Comparison of ENCODE assay signal across 17 cellular contexts in genomic region chr9:109097156-109097555, GRCh38. TPM values are rescaled to one million over a fixed set of nuclear protein-coding genes. Genes with fewer than 3 reads are reported as not detected.
DNase-seq lines count a peak whose midpoint lies in the region; ATAC-seq, FAIRE-seq and TF ChIP-seq lines count a peak whose summit lies in the region.
"Had no signal": no experiment of that assay in that cellular context is flagged by ENCODE, and none has a peak within 500 bp of the region (broad histone marks: within the 10 kb centered on the region; RNA-seq: fewer than 3 reads in every experiment).

No MANE protein-coding gene starts in this region.

- peak; percentile 13 for ATAC-seq in CD4-positive, alpha-beta T cell (ENCODE audit: poor library complexity)
- ATAC-seq in GM23338 (no peak), psoas muscle (no peak), HG03108 (IDR thresholded peaks at IDR 0.05; ENCODE audit: unreplicated experiment) (no peak), PC-3 (no peak)

- peaks cover 94% of the 10 kb centered on the region for H3K4me1 Mint-ChIP-seq in CD4-positive, alpha-beta T cell (ENCODE audit: low read depth)
- H3K4me1 Mint-ChIP-seq in GM23338 (peaks cover 40% of the 10 kb centered on the region), astrocyte (ENCODE audit: low read depth, unreplicated experiment) (peaks cover 38% of the 10 kb centered on the region)

- peak overlapping the region; percentile 69 for H3K27ac Mint-ChIP-seq in CD4-positive, alpha-beta T cell
- peak overlapping the region; percentile 68 for H3K27ac Mint-ChIP-seq in GM23338
- peak overlapping the region; percentile 93 for H3K27ac Mint-ChIP-seq in astrocyte (ENCODE audit: unreplicated experiment)

- H3K9ac ChIP-seq in astrocyte (ENCODE audit: low read length) = no peak overlapping the region
- no peak overlapping the region for H3K9ac ChIP-seq in PC-3 (ENCODE audit: low read length)

- BruUV-seq in OCI-LY7 (replicated peaks; lab: Mats Ljungman, UMichigan) (no TSS peak), PC-3 (replicated peaks; lab: Mats Ljungman, UMichigan) (no TSS peak)

- H3F3A ChIP-seq in GM23338 (replicated peaks; ENCODE audit: low read depth) (no peaks in the 10 kb centered on the region), PC-3 (ENCODE audit: low read length, unreplicated experiment) (peaks cover 6% of the 10 kb centered on the region)

- H3K36me3 Mint-ChIP-seq in CD4-positive, alpha-beta T cell (ENCODE audit: low read depth) = peaks cover 52% of the 10 kb centered on the region
- peaks cover 11% of the 10 kb centered on the region for H3K36me3 Mint-ChIP-seq in GM23338 (ENCODE audit: low read depth)
- peaks cover 4% of the 10 kb centered on the region for H3K36me3 Mint-ChIP-seq in astrocyte (ENCODE audit: low read depth, unreplicated experiment)

- H3K9me3 Mint-ChIP-seq in CD4-positive, alpha-beta T cell = no peaks in the 10 kb centered on the region
- no peaks in the 10 kb centered on the region for H3K9me3 Mint-ChIP-seq in GM23338
- no peaks in the 10 kb centered on the region for H3K9me3 Mint-ChIP-seq in astrocyte (ENCODE audit: unreplicated experiment)

- H3K9me3 ChIP-seq in CD4-positive, alpha-beta T cell (ENCODE audit: control insufficient read depth, low read length) = no peaks in the 10 kb centered on the region
- no peaks in the 10 kb centered on the region for H3K9me3 ChIP-seq in astrocyte (ENCODE audit: insufficient read depth, low read depth, low read length)
- no peaks in the 10 kb centered on the region for H3K9me3 ChIP-seq in psoas muscle
- no peaks in the 10 kb centered on the region for H3K9me3 ChIP-seq in OCI-LY7 (ENCODE audit: low read length)
- H3K9me3 ChIP-seq in PC-3 (ENCODE audit: low read length) = no peaks in the 10 kb centered on the region
- H3K9me3 ChIP-seq: Peyer's patch had no signal

- H3K27me3 Mint-ChIP-seq in CD4-positive, alpha-beta T cell = no peaks in the 10 kb centered on the region
- H3K27me3 Mint-ChIP-seq in GM23338 (ENCODE audit: insufficient read depth, low read depth, poor library complexity) (peaks cover 2% of the 10 kb centered on the region), astrocyte (ENCODE audit: low read depth, unreplicated experiment) (no peaks in the 10 kb centered on the region)

- H3K4me2 ChIP-seq in GM23338 (peak overlapping the region; percentile 22), astrocyte (ENCODE audit: low read length) (no peak overlapping the region), OCI-LY7 (ENCODE audit: low read length) (no peak overlapping the region), PC-3 (ENCODE audit: low read length) (no peak overlapping the region)

- CTCF ChIA-PET in CD4-positive, alpha-beta T cell (lab: Charles Lee) = no interaction called here
- CTCF ChIA-PET in OCI-LY7 (lab: Charles Lee; ENCODE audit: unreplicated experiment) (no interaction called here), PC-3 (lab: Charles Lee) (interaction anchor here (0.6 kb wide), 1 partner anchor 221 kb away, joined by 7 read pairs; no protein-coding TSS in a partner anchor)

- no peak for TF ChIP-seq CTCF in CD4-positive, alpha-beta T cell (IDR thresholded peaks at IDR 0.05)
- TF ChIP-seq CTCF in GM23338 (conservative IDR thresholded peaks at IDR 0.05; ENCODE audit: low read depth in 2 of 2) (no peak), astrocyte (IDR thresholded peaks at IDR 0.05; ENCODE audit: insufficient read depth, low read depth, low read length) (no peak), psoas muscle (IDR thresholded peaks at IDR 0.05) (no peak), OCI-LY7 (conservative IDR thresholded peaks at IDR 0.05; ENCODE audit: low read length) (no peak), PC-3 (conservative IDR thresholded peaks at IDR 0.05; ENCODE audit: low read depth, low read length) (no peak)

- H4K20me1 ChIP-seq in GM23338 (replicated peaks; ENCODE audit: insufficient read depth) = peaks cover 54% of the 10 kb centered on the region
- peaks cover 92% of the 10 kb centered on the region for H4K20me1 ChIP-seq in astrocyte (ENCODE audit: insufficient read depth, low read length)
- peaks cover 32% of the 10 kb centered on the region for H4K20me1 ChIP-seq in OCI-LY7 (ENCODE audit: insufficient read depth, low read length)
- H4K20me1 ChIP-seq in PC-3 (ENCODE audit: low read length) = peaks cover 7% of the 10 kb centered on the region; the same call in 1 of the 2 replicates

- WGBS in psoas muscle, 3 donors = 87 to 92% (median 91%) methylated on average over 4 of the region's 4 CpGs

- DNase-seq in CD4-positive, alpha-beta T cell = no peak
- DNase-seq in GM23338 (ENCODE audit: low spot score) = no peak
- DNase-seq in astrocyte (ENCODE audit: low read depth) = no peak
- no peak for DNase-seq in psoas muscle
- DNase-seq in AG08396 (ENCODE audit: low spot score) = no peak
- no peak for DNase-seq in OCI-LY7 (ENCODE audit: low spot score)
- DNase-seq in PC-3 = no peak
- DNase-seq: activated CD4-positive, CD25-positive, alpha-beta regulatory T cell treated with anti-CD3 and anti-CD28 coated beads, Interleukin-2, amount 50 U/mL, for 72 hours; activated gamma-delta T cell treated with Interleukin-2 at 50 U/mL for 16 hours; GF-D8; GM23248; Karpas-422; kidney; NCI-H1436 treated with DMSO at 0.1 percent for 48 hours; NCI-H524; Peyer's patch had no signal

- H3K9me2 ChIP-seq in GM23338 (ENCODE audit: insufficient read depth) (no peaks in the 10 kb centered on the region), OCI-LY7 (ENCODE audit: insufficient read depth, low read length) (no peaks in the 10 kb centered on the region), PC-3 (replicated peaks; ENCODE audit: low read length) (no peaks in the 10 kb centered on the region)

- H3K4me3 Mint-ChIP-seq in CD4-positive, alpha-beta T cell = peak overlapping the region; percentile 34
- H3K4me3 Mint-ChIP-seq in GM23338 (no peak overlapping the region), astrocyte (ENCODE audit: unreplicated experiment) (no peak overlapping the region)

- no peak for FAIRE-seq in astrocyte (lab: Jason Lieb, UNC)
- FAIRE-seq: kidney had no signal

- H2AFZ ChIP-seq in GM23338 = no peak overlapping the region
- H2AFZ ChIP-seq in astrocyte (ENCODE audit: low read depth, low read length) = no peak overlapping the region
- no peak overlapping the region for H2AFZ ChIP-seq in OCI-LY7 (ENCODE audit: low read length)
- H2AFZ ChIP-seq in PC-3 (ENCODE audit: low read length) = no peak overlapping the region
- H2AFZ ChIP-seq: GM23248 had no signal

- no peaks in the 10 kb centered on the region for H3K27me3 ChIP-seq in CD4-positive, alpha-beta T cell (ENCODE audit: control insufficient read depth, insufficient read depth, low read length)
- H3K27me3 ChIP-seq in GM23338 (ENCODE audit: insufficient read depth) = no peaks in the 10 kb centered on the region
- H3K27me3 ChIP-seq in astrocyte (ENCODE audit: insufficient read depth, low read length) = no peaks in the 10 kb centered on the region
- no peaks in the 10 kb centered on the region for H3K27me3 ChIP-seq in psoas muscle (ENCODE audit: insufficient read depth in 3 of 3, low read length in 2 of 3)
- no peaks in the 10 kb centered on the region for H3K27me3 ChIP-seq in PC-3 (ENCODE audit: low read length)
- H3K27me3 ChIP-seq: Peyer's patch had no signal

- H3K36me3 ChIP-seq in GM23338 (ENCODE audit: insufficient read depth) (0 out of 2 replicates have a peak, but pooled peaks cover 2% of the 10 kb centered on the region), astrocyte (ENCODE audit: insufficient read depth, low read length) (peaks cover 2% of the 10 kb centered on the region), psoas muscle (ENCODE audit: insufficient read depth in 1 of 2, low read depth in 1 of 2) (peaks cover 0 to 12% of the 10 kb centered on the region in 2 donors), OCI-LY7 (ENCODE audit: insufficient read depth, low read length) (peaks cover 95% of the 10 kb centered on the region), PC-3 (ENCODE audit: low read depth, low read length) (peaks cover 5% of the 10 kb centered on the region; the same call in 1 of the 2 replicates)

- peaks cover 48% of the 10 kb centered on the region for H3K4me1 ChIP-seq in GM23338 (ENCODE audit: insufficient read depth)
- H3K4me1 ChIP-seq in astrocyte (ENCODE audit: insufficient read depth, low read length) = peaks cover 28% of the 10 kb centered on the region
- H3K4me1 ChIP-seq in psoas muscle = peaks cover 96% of the 10 kb centered on the region
- peaks cover 23% of the 10 kb centered on the region for H3K4me1 ChIP-seq in OCI-LY7 (ENCODE audit: insufficient read depth, low read length, poor library complexity, severe bottlenecking)
- peaks cover 37% of the 10 kb centered on the region for H3K4me1 ChIP-seq in PC-3 (ENCODE audit: insufficient read depth, low read length)

- intact Hi-C loops in CD4-positive, alpha-beta T cell (cut with DNase I, micrococcal nuclease) = loop anchor here in 1 of 2 experiments (5.0 kb wide), 1 partner anchor 85 kb away; the partner anchor contains the start of gene CTNNAL1
- intact Hi-C loops in psoas muscle (cut with DNase I) (no loop called here), OCI-LY7 (cut with micrococcal nuclease; ENCODE audit: unreplicated experiment) (no loop called here), PC-3 (cut with micrococcal nuclease) (no loop called here)

- POLR2A ChIA-PET in CD4-positive, alpha-beta T cell (lab: Charles Lee) = interaction anchor here (0.7 to 2.4 kb wide), 3 partner anchors 14 to 61 kb away, joined by 3 to 18 read pairs (median 3); partner anchors contain the start of gene TMEM245
- POLR2A ChIA-PET in OCI-LY7 (lab: Charles Lee) = interaction anchor here (0.8 to 1.5 kb wide), 4 partner anchors 12 to 48 kb away, joined by 3 to 6 read pairs (median 4); no protein-coding TSS in a partner anchor
- POLR2A ChIA-PET in PC-3 (lab: Charles Lee; ENCODE audit: unreplicated experiment) = no interaction called here

- H3K4me3 ChIP-seq in GM23338 (no peak overlapping the region), astrocyte (ENCODE audit: insufficient read depth, low read depth, low read length) (no peak overlapping the region), psoas muscle (no peak overlapping the region), OCI-LY7 (ENCODE audit: low read depth, low read length, poor library complexity, severe bottlenecking) (no peak overlapping the region), PC-3 (ENCODE audit: low read length) (no peak overlapping the region)
- H3K4me3 ChIP-seq: Peyer's patch had no signal

- H3K79me2 ChIP-seq in GM23338 (replicated peaks; ENCODE audit: insufficient read depth) = peaks cover 98% of the 10 kb centered on the region
- H3K79me2 ChIP-seq in astrocyte (ENCODE audit: insufficient read depth, low read length) = peaks cover 71% of the 10 kb centered on the region
- peaks cover 91% of the 10 kb centered on the region for H3K79me2 ChIP-seq in OCI-LY7 (ENCODE audit: insufficient read depth, low read depth, low read length)
- H3K79me2 ChIP-seq in PC-3 (ENCODE audit: low read length) = peaks cover 85% of the 10 kb centered on the region

- peak overlapping the region; percentile 1 for H3K27ac ChIP-seq in CD4-positive, alpha-beta T cell (ENCODE audit: low read depth, low read length)
- H3K27ac ChIP-seq in GM23338 (ENCODE audit: low read depth) (0 out of 2 replicates have a peak overlapping the region, but pooled peaks have one; percentile 10), astrocyte (ENCODE audit: low read depth, low read length) (no peak overlapping the region), psoas muscle (peak overlapping the region; percentile 76), OCI-LY7 (ENCODE audit: low read depth, low read length, poor library complexity, severe bottlenecking) (no peak overlapping the region), PC-3 (ENCODE audit: low read length) (no peak overlapping the region)

RNA-seq across cellular contexts. Expression of gene TMEM245, which starts 22.6 kb away (rescaled TPM):
- 10 to 100 TPM; 22.6 to 24.4 TPM for total RNA-seq in CD4-positive, alpha-beta T cell
- total RNA-seq in GM23338 (2014; rRNA removed; shearing (Covaris generic)) = 61.3 and 64.1 TPM in 2 replicates
- polyA plus RNA-seq in GM23338 (2016; fragmentation: Nextera tagmentation; extraction: Ambion mirVana) = 14.8 and 17.3 TPM in 2 replicates
- total RNA-seq in astrocyte = 52.2 and 54.1 TPM in 2 replicates
- total RNA-seq in psoas muscle = 10 to 100 TPM; 32.4 to 77.8 (median 44.3) TPM
- polyA plus RNA-seq in psoas muscle = 10 to 100 TPM in 2 of 3 donors, 1 to 10 TPM in 1; 6.0 to 58.0 (median 16.8) TPM
- total RNA-seq in OCI-LY7 (2014; rRNA removed; shearing (Covaris generic)) = 19.4 and 22.0 TPM in 2 replicates
- 36.1 and 40.8 TPM in 2 replicates for total RNA-seq in OCI-LY7 (2022)
- total RNA-seq in PC-3 (2014; rRNA removed) = 23.7 and 30.8 TPM in 2 replicates

Comparison
In these comparisons a context has a peak if more than half of its experiments do, and no peak if none do; other contexts are left out.
1. H3K27ac ChIP-seq: peak in CD4-positive, alpha-beta T cell (single experiment), GM23338 (single experiment) and psoas muscle (single experiment); none in astrocyte (single experiment), OCI-LY7 (single experiment) and PC-3 (single experiment).
2. Peak in every context shown above with its lines, with median percentiles within 50 percentile points of each other: H3K27ac Mint-ChIP-seq.